ENCODE assay signal across 9 cellular contexts in genomic region chr7:157357129-157358040, GRCh38. TPM values are rescaled to one million over a fixed set of nuclear protein-coding genes. Genes with fewer than 3 reads are reported as not detected.
DNase-seq lines count a peak whose midpoint lies in the region; ATAC-seq, FAIRE-seq and TF ChIP-seq lines count a peak whose summit lies in the region.
"Had no signal": no experiment of that assay in that cellular context is flagged by ENCODE, and none has a peak within 500 bp of the region (broad histone marks: within the 10 kb centered on the region; RNA-seq: fewer than 3 reads in every experiment).

No MANE protein-coding gene starts in this region.

- H3K27ac Mint-ChIP-seq in endothelial cell (ENCODE audit: unreplicated experiment) = peak overlapping the region; percentile 67

- peaks cover 40% of the 10 kb centered on the region for H3K36me3 Mint-ChIP-seq in endothelial cell (ENCODE audit: low read depth, unreplicated experiment)

- peak; percentile 93 for ATAC-seq in GM19395 (IDR thresholded peaks at IDR 0.05; ENCODE audit: unreplicated experiment)
- ATAC-seq in HG03196 (IDR thresholded peaks at IDR 0.05; ENCODE audit: unreplicated experiment) = peak; percentile 65

- no peak for TF ChIP-seq CTCF in GM12864 (IDR thresholded peaks at IDR 0.05; ENCODE audit: low read depth, low read length, missing control alignments)
- no peak for TF ChIP-seq CTCF in endothelial cell (IDR thresholded peaks at IDR 0.05; ENCODE audit: unreplicated experiment)

- no peak for FAIRE-seq in H54 (lab: Jason Lieb, UNC)
- FAIRE-seq: endometrium had no signal

- H3K4me3 ChIP-seq in GM12864 (ENCODE audit: low read depth, low read length) = no peak overlapping the region

- DNase-seq in GM12864 (ENCODE audit: low read depth) = peak; percentile 48
- DNase-seq in endothelial cell (ENCODE audit: low spot score) = no peak
- no peak for DNase-seq in HT-29 (ENCODE audit: low spot score)
- DNase-seq in H54 (ENCODE audit: insufficient read length, low spot score) = no peak
- no peak for DNase-seq in stimulated activated CD4-positive, alpha-beta T cell treated with anti-CD3 and anti-CD28 coated beads, Interleukin-4, amount 100 ng/mL, for 4 hours
- no peak for DNase-seq in NCI-H345 (lab: John Stamatoyannopoulos, UW)

- no peak overlapping the region for H3K4me3 Mint-ChIP-seq in endothelial cell (ENCODE audit: unreplicated experiment)

- peaks cover 5% of the 10 kb centered on the region for H3K27me3 Mint-ChIP-seq in endothelial cell (ENCODE audit: unreplicated experiment)

- peaks cover 36% of the 10 kb centered on the region for H3K4me1 Mint-ChIP-seq in endothelial cell (ENCODE audit: unreplicated experiment)

- no peak for TF ChIP-seq POLR2A in H54 (IDR thresholded peaks at IDR 0.05; ENCODE audit: low read depth, low read length)

- no peaks in the 10 kb centered on the region for H3K9me3 Mint-ChIP-seq in endothelial cell (ENCODE audit: unreplicated experiment)

RNA-seq across cellular contexts. Expression of gene DNAJB6, which starts 20.6 kb away (rescaled TPM):
- total RNA-seq in endothelial cell (ENCODE audit: unreplicated experiment) = 155 TPM
- 43.8 and 48.2 TPM in 2 replicates for total RNA-seq in HT-29 (2014; rRNA removed; shearing (Covaris generic))
